Comparison of ENCODE assay signal across 8 cellular contexts in the genomic region with DNA sequence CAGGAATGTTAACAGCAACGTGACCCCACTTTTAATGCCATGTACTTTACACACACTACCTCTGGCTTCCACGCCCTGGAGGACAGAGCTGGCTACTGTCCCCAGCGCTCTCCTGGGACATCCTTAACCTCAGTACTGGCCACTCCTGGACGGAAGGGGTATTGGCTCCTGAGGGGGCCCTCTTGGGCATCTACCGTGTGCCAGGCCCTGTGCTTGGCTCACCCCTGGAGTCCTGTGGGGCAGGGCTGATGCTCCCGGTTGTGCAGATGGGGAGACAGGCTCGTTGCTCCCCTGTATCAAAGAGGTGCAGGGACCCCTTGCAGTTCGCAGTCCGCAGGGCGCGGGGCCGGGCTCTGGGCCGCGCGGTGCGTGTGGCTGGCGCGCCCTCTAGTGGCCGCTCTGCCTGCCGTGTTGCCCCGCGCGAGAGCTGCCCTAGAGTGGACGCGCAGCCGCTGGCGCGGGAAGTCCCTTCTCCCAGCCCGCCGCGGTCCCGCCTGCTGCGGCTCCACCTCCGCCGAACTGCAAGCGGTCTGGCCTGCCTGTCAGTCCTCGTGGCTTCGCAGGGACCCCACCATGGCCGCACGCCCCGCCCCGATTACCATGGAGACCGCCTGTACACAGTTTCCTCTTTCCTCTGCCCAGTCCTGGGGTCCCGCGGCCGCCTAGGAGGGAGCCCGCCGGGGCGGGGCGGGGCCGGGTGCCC.
DNase-seq lines count a peak whose midpoint lies in the region; ATAC-seq and TF ChIP-seq lines count a peak whose summit lies in the region.

A gene with protein sequence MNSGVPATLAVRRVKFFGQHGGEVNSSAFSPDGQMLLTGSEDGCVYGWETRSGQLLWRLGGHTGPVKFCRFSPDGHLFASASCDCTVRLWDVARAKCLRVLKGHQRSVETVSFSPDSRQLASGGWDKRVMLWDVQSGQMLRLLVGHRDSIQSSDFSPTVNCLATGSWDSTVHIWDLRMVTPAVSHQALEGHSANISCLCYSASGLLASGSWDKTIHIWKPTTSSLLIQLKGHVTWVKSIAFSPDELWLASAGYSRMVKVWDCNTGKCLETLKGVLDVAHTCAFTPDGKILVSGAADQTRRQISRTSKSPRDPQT (plus strand): TSS at position 632 of the 703 bp plus-strand sequence. CDS start 72 bp downstream, outside the sequence.

- DNase-seq in NCI-H2171 (lab: John Stamatoyannopoulos, UW) (peak; percentile 64), islet precursor cell (peak; percentile 91), NCI-H1694 treated with DMSO at 0.1 percent for 48 hours (lab: John Stamatoyannopoulos, UW) (no peak)
- peak; percentile 50 to 65 (median 54) for DNase-seq in activated CD4-positive, CD25-positive, alpha-beta regulatory T cell (lab: John Stamatoyannopoulos, UW)
- DNase-seq in central memory CD4-positive, alpha-beta T cell, result peak; percentile 78
- DNase-seq in stimulated activated CD4-positive, alpha-beta T cell treated with anti-CD3 and anti-CD28 coated beads, Interleukin-12 subunit alpha, Interleukin-12 subunit beta, amount 100 ng/mL, for 4 hours, result peak; percentile 75

- TF ChIP-seq CTCF in GM12873 (IDR thresholded peaks at IDR 0.05; ENCODE audit: insufficient read depth, low read depth, low read length, missing control alignments), result peak; percentile 85

- ATAC-seq in HG02759 (IDR thresholded peaks at IDR 0.05; ENCODE audit: unreplicated experiment), result peak; percentile 82
